Comparison of ENCODE assay signal across 21 cellular contexts in genomic region chr20:64253000-64253383, GRCh38.
"Had no signal": no experiment of that assay in that cellular context is flagged by ENCODE, and none has a peak within 500 bp of the region (broad histone marks: within the 10 kb centered on the region; RNA-seq: fewer than 3 reads in every experiment).

No MANE protein-coding gene starts in this region.

- ATAC-seq: effector memory CD8-positive, alpha-beta T cell; naive thymus-derived CD8-positive, alpha-beta T cell; psoas muscle had no signal

- H3K9me3 ChIP-seq: psoas muscle, thoracic aorta, uterus had no signal

- H3K9me3 Mint-ChIP-seq: activated CD4-positive, alpha-beta memory T cell treated with anti-CD3 and anti-CD28 coated beads for 36 hours; activated T-helper 1 cell treated with anti-CD3 and anti-CD28 coated beads, Interleukin-12 subunit alpha, Interleukin-12 subunit beta, Interleukin-2, Interleukin-4 antibody, amounts not matched to agents 30 ng/mL and 10 ng/mL and 1 ng/mL, durations not matched to agents 14 hours and 24 hours and 36 hours; effector memory CD8-positive, alpha-beta T cell; naive thymus-derived CD8-positive, alpha-beta T cell; stimulated activated naive CD8-positive, alpha-beta T cell treated with anti-CD3 and anti-CD28 coated beads, Interleukin-15, Interleukin-2, amounts not matched to agents 100 ng/mL and 50 ng/mL, for 24 hours; T-helper 2 cell treated with Interferon-gamma antibody and Interleukin-4, amounts not matched to agents 5 μg/mL and 100 μg/mL, for 36 hours had no signal

- H3K36me3 ChIP-seq: thoracic aorta, uterus had no signal

- H3K27ac Mint-ChIP-seq: activated CD4-positive, alpha-beta memory T cell treated with anti-CD3 and anti-CD28 coated beads for 36 hours; activated T-helper 1 cell treated with anti-CD3 and anti-CD28 coated beads, Interleukin-12 subunit alpha, Interleukin-12 subunit beta, Interleukin-2, Interleukin-4 antibody, amounts not matched to agents 30 ng/mL and 10 ng/mL and 1 ng/mL, durations not matched to agents 14 hours and 24 hours and 36 hours; stimulated activated naive CD8-positive, alpha-beta T cell treated with anti-CD3 and anti-CD28 coated beads, Interleukin-15, Interleukin-2, amounts not matched to agents 100 ng/mL and 50 ng/mL, for 24 hours; T-helper 2 cell treated with Interferon-gamma antibody and Interleukin-4, amounts not matched to agents 5 μg/mL and 100 μg/mL, for 36 hours had no signal

- H3K4me1 ChIP-seq: uterus had no signal

- H3K4me3 Mint-ChIP-seq: activated CD4-positive, alpha-beta memory T cell treated with anti-CD3 and anti-CD28 coated beads for 36 hours; effector memory CD8-positive, alpha-beta T cell; stimulated activated naive CD8-positive, alpha-beta T cell treated with anti-CD3 and anti-CD28 coated beads, Interleukin-15, Interleukin-2, amounts not matched to agents 100 ng/mL and 50 ng/mL, for 24 hours; T-helper 2 cell treated with Interferon-gamma antibody and Interleukin-4, amounts not matched to agents 5 μg/mL and 100 μg/mL, for 36 hours had no signal

- H3K27me3 ChIP-seq: uterus had no signal

- H3K4me3 ChIP-seq: psoas muscle, thoracic aorta, uterus had no signal

- H3K27ac ChIP-seq: psoas muscle, thoracic aorta, uterus had no signal

- H3K36me3 Mint-ChIP-seq: naive thymus-derived CD8-positive, alpha-beta T cell had no signal

- DNase-seq: activated CD4-positive, alpha-beta memory T cell treated with anti-CD3 and anti-CD28 coated beads for 36 hours; activated CD4-positive, alpha-beta T cell treated with anti-CD3 and anti-CD28 coated beads for 48 hours; activated CD8-positive, alpha-beta memory T cell treated with anti-CD3 and anti-CD28 coated beads, Interleukin-2, amount 50 U/mL, for 4 hours; activated effector memory CD4-positive, alpha-beta T cell treated with anti-CD3 and anti-CD28 coated beads, Interleukin-2, amount 50 U/mL, for 16 hours; activated naive CD4-positive, alpha-beta T cell treated with anti-CD3 and anti-CD28 coated beads, Interleukin-2, amount 50 U/mL, for 16 hours; activated T-cell treated with anti-CD3 and anti-CD28 coated beads, Interleukin-2, amount 50 U/mL, for 1 hour; amniotic stem cell; caudate nucleus; cortex of kidney; effector memory CD8-positive, alpha-beta T cell; hypothalamus; naive thymus-derived CD8-positive, alpha-beta T cell; psoas muscle; stimulated activated CD4-positive, alpha-beta T cell treated with anti-CD3 and anti-CD28 coated beads, Interleukin-15, amount 100 ng/mL, for 24 hours; T-helper 1 cell; trophoblast cell; uterus had no signal
